ENCODE assay signal across 1 cellular context in the genomic region with DNA sequence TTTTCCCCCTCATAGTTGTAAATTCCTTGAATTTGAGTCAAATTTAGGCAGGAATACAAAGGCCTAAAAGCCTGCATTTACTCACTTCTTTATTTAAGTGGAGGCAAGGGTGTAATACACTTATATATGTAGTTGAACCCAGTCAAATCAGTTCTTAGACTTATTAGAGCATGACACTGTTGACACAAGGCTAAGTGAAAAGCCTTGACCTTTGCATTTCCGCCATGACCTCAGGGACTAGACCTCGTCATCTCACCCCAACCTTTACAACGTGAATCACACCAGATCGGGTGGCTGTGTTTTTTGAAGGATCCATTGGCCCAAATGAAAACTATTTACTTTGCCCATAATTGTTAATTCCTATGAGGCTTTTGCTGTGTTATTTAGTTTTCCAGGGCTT.
TF ChIP-seq lines count a peak whose summit lies in the region.

No MANE protein-coding gene starts in this region.

TF ChIP-seq in HepG2, 621 proteins besides CTCF, POLR2A, EP300 and RAD21 (continued from another document and continues in another):
- TF ChIP-seq, protein P1, sequence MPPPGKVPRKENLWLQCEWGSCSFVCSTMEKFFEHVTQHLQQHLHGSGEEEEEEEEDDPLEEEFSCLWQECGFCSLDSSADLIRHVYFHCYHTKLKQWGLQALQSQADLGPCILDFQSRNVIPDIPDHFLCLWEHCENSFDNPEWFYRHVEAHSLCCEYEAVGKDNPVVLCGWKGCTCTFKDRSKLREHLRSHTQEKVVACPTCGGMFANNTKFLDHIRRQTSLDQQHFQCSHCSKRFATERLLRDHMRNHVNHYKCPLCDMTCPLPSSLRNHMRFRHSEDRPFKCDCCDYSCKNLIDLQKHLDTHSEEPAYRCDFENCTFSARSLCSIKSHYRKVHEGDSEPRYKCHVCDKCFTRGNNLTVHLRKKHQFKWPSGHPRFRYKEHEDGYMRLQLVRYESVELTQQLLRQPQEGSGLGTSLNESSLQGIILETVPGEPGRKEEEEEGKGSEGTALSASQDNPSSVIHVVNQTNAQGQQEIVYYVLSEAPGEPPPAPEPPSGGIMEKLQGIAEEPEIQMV (CRISPR knock-in tag; IDR thresholded peaks at IDR 0.05; ENCODE audit: low read depth): no peak
- peak; percentile 76; the same call in 1 of the 2 replicates for TF ChIP-seq ZBTB20 (CRISPR knock-in tag; IDR thresholded peaks at IDR 0.05; ENCODE audit: borderline replicate concordance, low read depth)
- peak; percentile 70; the same call in 1 of the 2 replicates for TF ChIP-seq JUN (CRISPR knock-in tag; IDR thresholded peaks at IDR 0.05)
- peak; percentile 95 for TF ChIP-seq NR2F2 (IDR thresholded peaks at IDR 0.05; ENCODE audit: borderline replicate concordance, low read depth)
- TF ChIP-seq ZNF232 (CRISPR knock-in tag; IDR thresholded peaks at IDR 0.05; ENCODE audit: borderline replicate concordance): no peak
- peak; percentile 64 for TF ChIP-seq ERF (CRISPR knock-in tag; IDR thresholded peaks at IDR 0.05)
- no peak for TF ChIP-seq CCDC6 (CRISPR knock-in tag; IDR thresholded peaks at IDR 0.05)
- TF ChIP-seq, protein P2, sequence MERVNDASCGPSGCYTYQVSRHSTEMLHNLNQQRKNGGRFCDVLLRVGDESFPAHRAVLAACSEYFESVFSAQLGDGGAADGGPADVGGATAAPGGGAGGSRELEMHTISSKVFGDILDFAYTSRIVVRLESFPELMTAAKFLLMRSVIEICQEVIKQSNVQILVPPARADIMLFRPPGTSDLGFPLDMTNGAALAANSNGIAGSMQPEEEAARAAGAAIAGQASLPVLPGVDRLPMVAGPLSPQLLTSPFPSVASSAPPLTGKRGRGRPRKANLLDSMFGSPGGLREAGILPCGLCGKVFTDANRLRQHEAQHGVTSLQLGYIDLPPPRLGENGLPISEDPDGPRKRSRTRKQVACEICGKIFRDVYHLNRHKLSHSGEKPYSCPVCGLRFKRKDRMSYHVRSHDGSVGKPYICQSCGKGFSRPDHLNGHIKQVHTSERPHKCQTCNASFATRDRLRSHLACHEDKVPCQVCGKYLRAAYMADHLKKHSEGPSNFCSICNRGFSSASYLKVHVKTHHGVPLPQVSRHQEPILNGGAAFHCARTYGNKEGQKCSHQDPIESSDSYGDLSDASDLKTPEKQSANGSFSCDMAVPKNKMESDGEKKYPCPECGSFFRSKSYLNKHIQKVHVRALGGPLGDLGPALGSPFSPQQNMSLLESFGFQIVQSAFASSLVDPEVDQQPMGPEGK (CRISPR knock-in tag; IDR thresholded peaks at IDR 0.05): peak; percentile 41; the same call in 1 of the 2 replicates
- TF ChIP-seq ZFX (CRISPR knock-in tag; IDR thresholded peaks at IDR 0.05; ENCODE audit: low read depth): no peak
- TF ChIP-seq, protein P3, sequence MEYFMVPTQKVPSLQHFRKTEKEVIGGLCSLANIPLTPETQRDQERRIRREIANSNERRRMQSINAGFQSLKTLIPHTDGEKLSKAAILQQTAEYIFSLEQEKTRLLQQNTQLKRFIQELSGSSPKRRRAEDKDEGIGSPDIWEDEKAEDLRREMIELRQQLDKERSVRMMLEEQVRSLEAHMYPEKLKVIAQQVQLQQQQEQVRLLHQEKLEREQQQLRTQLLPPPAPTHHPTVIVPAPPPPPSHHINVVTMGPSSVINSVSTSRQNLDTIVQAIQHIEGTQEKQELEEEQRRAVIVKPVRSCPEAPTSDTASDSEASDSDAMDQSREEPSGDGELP (IDR thresholded peaks at IDR 0.05; ENCODE audit: borderline replicate concordance, low read depth): no peak
- no peak for TF ChIP-seq ZNF746 (CRISPR knock-in tag; IDR thresholded peaks at IDR 0.05)
- TF ChIP-seq, protein P4, sequence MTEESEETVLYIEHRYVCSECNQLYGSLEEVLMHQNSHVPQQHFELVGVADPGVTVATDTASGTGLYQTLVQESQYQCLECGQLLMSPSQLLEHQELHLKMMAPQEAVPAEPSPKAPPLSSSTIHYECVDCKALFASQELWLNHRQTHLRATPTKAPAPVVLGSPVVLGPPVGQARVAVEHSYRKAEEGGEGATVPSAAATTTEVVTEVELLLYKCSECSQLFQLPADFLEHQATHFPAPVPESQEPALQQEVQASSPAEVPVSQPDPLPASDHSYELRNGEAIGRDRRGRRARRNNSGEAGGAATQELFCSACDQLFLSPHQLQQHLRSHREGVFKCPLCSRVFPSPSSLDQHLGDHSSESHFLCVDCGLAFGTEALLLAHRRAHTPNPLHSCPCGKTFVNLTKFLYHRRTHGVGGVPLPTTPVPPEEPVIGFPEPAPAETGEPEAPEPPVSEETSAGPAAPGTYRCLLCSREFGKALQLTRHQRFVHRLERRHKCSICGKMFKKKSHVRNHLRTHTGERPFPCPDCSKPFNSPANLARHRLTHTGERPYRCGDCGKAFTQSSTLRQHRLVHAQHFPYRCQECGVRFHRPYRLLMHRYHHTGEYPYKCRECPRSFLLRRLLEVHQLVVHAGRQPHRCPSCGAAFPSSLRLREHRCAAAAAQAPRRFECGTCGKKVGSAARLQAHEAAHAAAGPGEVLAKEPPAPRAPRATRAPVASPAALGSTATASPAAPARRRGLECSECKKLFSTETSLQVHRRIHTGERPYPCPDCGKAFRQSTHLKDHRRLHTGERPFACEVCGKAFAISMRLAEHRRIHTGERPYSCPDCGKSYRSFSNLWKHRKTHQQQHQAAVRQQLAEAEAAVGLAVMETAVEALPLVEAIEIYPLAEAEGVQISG (CRISPR knock-in tag; IDR thresholded peaks at IDR 0.05): peak; percentile 27; the same call in 1 of the 2 replicates
- peak; percentile 94 for TF ChIP-seq SALL1 (CRISPR knock-in tag; IDR thresholded peaks at IDR 0.05)
- TF ChIP-seq, protein P5, sequence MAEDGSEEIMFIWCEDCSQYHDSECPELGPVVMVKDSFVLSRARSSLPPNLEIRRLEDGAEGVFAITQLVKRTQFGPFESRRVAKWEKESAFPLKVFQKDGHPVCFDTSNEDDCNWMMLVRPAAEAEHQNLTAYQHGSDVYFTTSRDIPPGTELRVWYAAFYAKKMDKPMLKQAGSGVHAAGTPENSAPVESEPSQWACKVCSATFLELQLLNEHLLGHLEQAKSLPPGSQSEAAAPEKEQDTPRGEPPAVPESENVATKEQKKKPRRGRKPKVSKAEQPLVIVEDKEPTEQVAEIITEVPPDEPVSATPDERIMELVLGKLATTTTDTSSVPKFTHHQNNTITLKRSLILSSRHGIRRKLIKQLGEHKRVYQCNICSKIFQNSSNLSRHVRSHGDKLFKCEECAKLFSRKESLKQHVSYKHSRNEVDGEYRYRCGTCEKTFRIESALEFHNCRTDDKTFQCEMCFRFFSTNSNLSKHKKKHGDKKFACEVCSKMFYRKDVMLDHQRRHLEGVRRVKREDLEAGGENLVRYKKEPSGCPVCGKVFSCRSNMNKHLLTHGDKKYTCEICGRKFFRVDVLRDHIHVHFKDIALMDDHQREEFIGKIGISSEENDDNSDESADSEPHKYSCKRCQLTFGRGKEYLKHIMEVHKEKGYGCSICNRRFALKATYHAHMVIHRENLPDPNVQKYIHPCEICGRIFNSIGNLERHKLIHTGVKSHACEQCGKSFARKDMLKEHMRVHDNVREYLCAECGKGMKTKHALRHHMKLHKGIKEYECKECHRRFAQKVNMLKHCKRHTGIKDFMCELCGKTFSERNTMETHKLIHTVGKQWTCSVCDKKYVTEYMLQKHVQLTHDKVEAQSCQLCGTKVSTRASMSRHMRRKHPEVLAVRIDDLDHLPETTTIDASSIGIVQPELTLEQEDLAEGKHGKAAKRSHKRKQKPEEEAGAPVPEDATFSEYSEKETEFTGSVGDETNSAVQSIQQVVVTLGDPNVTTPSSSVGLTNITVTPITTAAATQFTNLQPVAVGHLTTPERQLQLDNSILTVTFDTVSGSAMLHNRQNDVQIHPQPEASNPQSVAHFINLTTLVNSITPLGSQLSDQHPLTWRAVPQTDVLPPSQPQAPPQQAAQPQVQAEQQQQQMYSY (CRISPR knock-in tag; IDR thresholded peaks at IDR 0.05): no peak
- TF ChIP-seq, protein P6, sequence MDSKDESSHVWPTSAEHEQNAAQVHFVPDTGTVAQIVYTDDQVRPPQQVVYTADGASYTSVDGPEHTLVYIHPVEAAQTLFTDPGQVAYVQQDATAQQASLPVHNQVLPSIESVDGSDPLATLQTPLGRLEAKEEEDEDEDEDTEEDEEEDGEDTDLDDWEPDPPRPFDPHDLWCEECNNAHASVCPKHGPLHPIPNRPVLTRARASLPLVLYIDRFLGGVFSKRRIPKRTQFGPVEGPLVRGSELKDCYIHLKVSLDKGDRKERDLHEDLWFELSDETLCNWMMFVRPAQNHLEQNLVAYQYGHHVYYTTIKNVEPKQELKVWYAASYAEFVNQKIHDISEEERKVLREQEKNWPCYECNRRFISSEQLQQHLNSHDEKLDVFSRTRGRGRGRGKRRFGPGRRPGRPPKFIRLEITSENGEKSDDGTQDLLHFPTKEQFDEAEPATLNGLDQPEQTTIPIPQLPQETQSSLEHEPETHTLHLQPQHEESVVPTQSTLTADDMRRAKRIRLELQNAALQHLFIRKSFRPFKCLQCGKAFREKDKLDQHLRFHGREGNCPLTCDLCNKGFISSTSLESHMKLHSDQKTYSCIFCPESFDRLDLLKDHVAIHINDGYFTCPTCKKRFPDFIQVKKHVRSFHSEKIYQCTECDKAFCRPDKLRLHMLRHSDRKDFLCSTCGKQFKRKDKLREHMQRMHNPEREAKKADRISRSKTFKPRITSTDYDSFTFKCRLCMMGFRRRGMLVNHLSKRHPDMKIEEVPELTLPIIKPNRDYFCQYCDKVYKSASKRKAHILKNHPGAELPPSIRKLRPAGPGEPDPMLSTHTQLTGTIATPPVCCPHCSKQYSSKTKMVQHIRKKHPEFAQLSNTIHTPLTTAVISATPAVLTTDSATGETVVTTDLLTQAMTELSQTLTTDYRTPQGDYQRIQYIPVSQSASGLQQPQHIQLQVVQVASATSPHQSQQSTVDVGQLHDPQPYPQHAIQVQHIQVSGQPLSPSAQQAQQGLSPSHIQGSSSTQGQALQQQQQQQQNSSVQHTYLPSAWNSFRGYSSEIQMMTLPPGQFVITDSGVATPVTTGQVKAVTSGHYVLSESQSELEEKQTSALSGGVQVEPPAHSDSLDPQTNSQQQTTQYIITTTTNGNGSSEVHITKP (CRISPR knock-in tag; IDR thresholded peaks at IDR 0.05; ENCODE audit: low read depth): 0 out of 2 replicates have a peak, but pooled peaks have one; percentile 75
- no peak for TF ChIP-seq ZNF558 (CRISPR knock-in tag; IDR thresholded peaks at IDR 0.05; ENCODE audit: borderline replicate concordance)
- no peak for TF ChIP-seq TP53 (CRISPR knock-in tag; conservative IDR thresholded peaks at IDR 0.05)
- no peak for TF ChIP-seq NAIF1 (CRISPR knock-in tag; IDR thresholded peaks at IDR 0.05; ENCODE audit: borderline replicate concordance)
- TF ChIP-seq GABPB1 (CRISPR knock-in tag; IDR thresholded peaks at IDR 0.05): peak; percentile 17; the same call in 1 of the 2 replicates
- no peak for TF ChIP-seq ZNF75D (CRISPR knock-in tag; IDR thresholded peaks at IDR 0.05; ENCODE audit: borderline replicate concordance)
- TF ChIP-seq ZNF136 (CRISPR knock-in tag; IDR thresholded peaks at IDR 0.05; ENCODE audit: low read depth): 0 out of 2 replicates have a peak, but pooled peaks have one; percentile 39
- no peak for TF ChIP-seq ZNF841 (CRISPR knock-in tag; IDR thresholded peaks at IDR 0.05; ENCODE audit: borderline replicate concordance)
- peak; percentile 59 for TF ChIP-seq MIXL1 (CRISPR knock-in tag; IDR thresholded peaks at IDR 0.05)
- TF ChIP-seq ZNF543 (CRISPR knock-in tag; IDR thresholded peaks at IDR 0.05): no peak
- TF ChIP-seq, protein P7, sequence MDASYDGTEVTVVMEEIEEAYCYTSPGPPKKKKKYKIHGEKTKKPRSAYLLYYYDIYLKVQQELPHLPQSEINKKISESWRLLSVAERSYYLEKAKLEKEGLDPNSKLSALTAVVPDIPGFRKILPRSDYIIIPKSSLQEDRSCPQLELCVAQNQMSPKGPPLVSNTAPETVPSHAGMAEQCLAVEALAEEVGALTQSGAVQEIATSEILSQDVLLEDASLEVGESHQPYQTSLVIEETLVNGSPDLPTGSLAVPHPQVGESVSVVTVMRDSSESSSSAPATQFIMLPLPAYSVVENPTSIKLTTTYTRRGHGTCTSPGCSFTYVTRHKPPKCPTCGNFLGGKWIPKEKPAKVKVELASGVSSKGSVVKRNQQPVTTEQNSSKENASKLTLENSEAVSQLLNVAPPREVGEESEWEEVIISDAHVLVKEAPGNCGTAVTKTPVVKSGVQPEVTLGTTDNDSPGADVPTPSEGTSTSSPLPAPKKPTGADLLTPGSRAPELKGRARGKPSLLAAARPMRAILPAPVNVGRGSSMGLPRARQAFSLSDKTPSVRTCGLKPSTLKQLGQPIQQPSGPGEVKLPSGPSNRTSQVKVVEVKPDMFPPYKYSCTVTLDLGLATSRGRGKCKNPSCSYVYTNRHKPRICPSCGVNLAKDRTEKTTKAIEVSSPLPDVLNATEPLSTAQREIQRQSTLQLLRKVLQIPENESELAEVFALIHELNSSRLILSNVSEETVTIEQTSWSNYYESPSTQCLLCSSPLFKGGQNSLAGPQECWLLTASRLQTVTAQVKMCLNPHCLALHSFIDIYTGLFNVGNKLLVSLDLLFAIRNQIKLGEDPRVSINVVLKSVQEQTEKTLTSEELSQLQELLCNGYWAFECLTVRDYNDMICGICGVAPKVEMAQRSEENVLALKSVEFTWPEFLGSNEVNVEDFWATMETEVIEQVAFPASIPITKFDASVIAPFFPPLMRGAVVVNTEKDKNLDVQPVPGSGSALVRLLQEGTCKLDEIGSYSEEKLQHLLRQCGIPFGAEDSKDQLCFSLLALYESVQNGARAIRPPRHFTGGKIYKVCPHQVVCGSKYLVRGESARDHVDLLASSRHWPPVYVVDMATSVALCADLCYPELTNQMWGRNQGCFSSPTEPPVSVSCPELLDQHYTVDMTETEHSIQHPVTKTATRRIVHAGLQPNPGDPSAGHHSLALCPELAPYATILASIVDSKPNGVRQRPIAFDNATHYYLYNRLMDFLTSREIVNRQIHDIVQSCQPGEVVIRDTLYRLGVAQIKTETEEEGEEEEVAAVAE (CRISPR knock-in tag; IDR thresholded peaks at IDR 0.05; ENCODE audit: borderline replicate concordance): peak; percentile 26; the same call in 1 of the 2 replicates
- TF ChIP-seq, protein P8, sequence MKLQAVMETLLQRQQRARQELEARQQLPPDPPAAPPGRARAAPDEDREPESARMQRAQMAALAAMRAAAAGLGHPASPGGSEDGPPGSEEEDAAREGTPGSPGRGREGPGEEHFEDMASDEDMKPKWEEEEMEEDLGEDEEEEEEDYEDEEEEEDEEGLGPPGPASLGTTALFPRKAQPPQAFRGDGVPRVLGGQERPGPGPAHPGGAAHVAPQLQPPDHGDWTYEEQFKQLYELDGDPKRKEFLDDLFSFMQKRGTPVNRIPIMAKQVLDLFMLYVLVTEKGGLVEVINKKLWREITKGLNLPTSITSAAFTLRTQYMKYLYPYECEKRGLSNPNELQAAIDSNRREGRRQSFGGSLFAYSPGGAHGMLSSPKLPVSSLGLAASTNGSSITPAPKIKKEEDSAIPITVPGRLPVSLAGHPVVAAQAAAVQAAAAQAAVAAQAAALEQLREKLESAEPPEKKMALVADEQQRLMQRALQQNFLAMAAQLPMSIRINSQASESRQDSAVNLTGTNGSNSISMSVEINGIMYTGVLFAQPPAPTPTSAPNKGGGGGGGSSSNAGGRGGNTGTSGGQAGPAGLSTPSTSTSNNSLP (IDR thresholded peaks at IDR 0.05; ENCODE audit: low read depth, low read length): peak; percentile 37; the same call in 1 of the 2 replicates
- peak; percentile 92 for TF ChIP-seq FOXA3 (CRISPR knock-in tag; IDR thresholded peaks at IDR 0.05)
- peak; percentile 70; the same call in 1 of the 2 replicates for TF ChIP-seq JUND (CRISPR knock-in tag; IDR thresholded peaks at IDR 0.05)
- no peak for TF ChIP-seq ZNF205 (CRISPR knock-in tag; IDR thresholded peaks at IDR 0.05)
- TF ChIP-seq ZNF724P (CRISPR knock-in tag; IDR thresholded peaks at IDR 0.05; ENCODE audit: borderline replicate concordance): no peak
- TF ChIP-seq MED8 (CRISPR knock-in tag; IDR thresholded peaks at IDR 0.05; ENCODE audit: insufficient replicate concordance): no peak
- peak; percentile 86 for TF ChIP-seq ZNF644 (CRISPR knock-in tag; IDR thresholded peaks at IDR 0.05; ENCODE audit: low read depth)
